In genomic region chr4:111945014-111945413, GRCh38 we compare ENCODE assay signal across 2 cellular contexts.
TF ChIP-seq lines count a peak whose summit lies in the region.

No MANE protein-coding gene starts in this region.

TF ChIP-seq in HCT116, 20 proteins besides CTCF, POLR2A, EP300 and RAD21 (continued from another document):
- peak; percentile 30 for TF ChIP-seq REST (IDR thresholded peaks at IDR 0.05; ENCODE audit: low read depth)
- no peak for TF ChIP-seq CEBPB (IDR thresholded peaks at IDR 0.05; ENCODE audit: low read depth)
- no peak for TF ChIP-seq SRF (IDR thresholded peaks at IDR 0.05; ENCODE audit: low read depth)
- no peak for TF ChIP-seq CBX3 (IDR thresholded peaks at IDR 0.05; ENCODE audit: low read depth)
- no peak for TF ChIP-seq ZBTB33 (IDR thresholded peaks at IDR 0.05; ENCODE audit: extremely low read depth, insufficient replicate concordance, low read length)
- no peak for TF ChIP-seq ZNF274 (IDR thresholded peaks at IDR 0.05; ENCODE audit: low read depth, low read length)
- TF ChIP-seq TCF7L2 (IDR thresholded peaks at IDR 0.05; ENCODE audit: borderline replicate concordance, extremely low read depth, insufficient read depth, insufficient read length) = no peak
- no peak for TF ChIP-seq EZH2 (IDR thresholded peaks at IDR 0.05)

TF ChIP-seq in GM12878, 131 proteins besides CTCF, POLR2A, EP300 and RAD21:
- peak; percentile 67; the same call in 1 of the 2 replicates for TF ChIP-seq REST (IDR thresholded peaks at IDR 0.05; ENCODE audit: low read depth, low read length)
- TF ChIP-seq SUZ12 (IDR thresholded peaks at IDR 0.05; ENCODE audit: unreplicated experiment) = no peak
- no peak for TF ChIP-seq KAT2A (conservative IDR thresholded peaks at IDR 0.05; ENCODE audit: control insufficient read depth, low read depth, low read length)
